In genomic region chr1:229563241-229563640, GRCh38 we compare ENCODE assay signal across 17 cellular contexts. TPM values are rescaled to one million over a fixed set of nuclear protein-coding genes. Genes with fewer than 3 reads are reported as not detected.
DNase-seq lines count a peak whose midpoint lies in the region; ATAC-seq, FAIRE-seq and TF ChIP-seq lines count a peak whose summit lies in the region.
"Had no signal": no experiment of that assay in that cellular context is flagged by ENCODE, and none has a peak within 500 bp of the region (broad histone marks: within the 10 kb centered on the region; RNA-seq: fewer than 3 reads in every experiment).

No MANE protein-coding gene starts in this region.

- H3K27me3 Mint-ChIP-seq in WTC11 (ENCODE audit: low read depth), result peaks cover 7% of the 10 kb centered on the region; the same call in 1 of the 2 replicates

- WGBS in HepG2 (ENCODE audit: low lambda C conversion rate), result 3% methylated on average over 4 of the region's 7 CpGs

- TF ChIP-seq EP300 in HepG2 (IDR thresholded peaks at IDR 0.05; ENCODE audit: low read depth in 2 of 2, low read length in 2 of 2), result no peak
- no peak for TF ChIP-seq EP300 in HepG2 (CRISPR knock-in tag; IDR thresholded peaks at IDR 0.05; ENCODE audit: borderline replicate concordance)

- H3K27me3 ChIP-seq in HepG2 (ENCODE audit: control insufficient read depth in 1 of 2, insufficient read depth in 2 of 2, low read length in 2 of 2) (no peaks in the 10 kb centered on the region; a peak in 1 of 5 replicates), tibial artery (no peaks in the 10 kb centered on the region)

- no peak overlapping the region for H3K9ac ChIP-seq in HepG2 (ENCODE audit: insufficient read depth, low read depth, low read length)

- H3K36me3 Mint-ChIP-seq in WTC11, result no peaks in the 10 kb centered on the region

- TF ChIP-seq CTCF in WTC11 (IDR thresholded peaks at IDR 0.05) (no peak), HepG2 (CRISPR knock-in tag; IDR thresholded peaks at IDR 0.05) (no peak), tibial artery (IDR thresholded peaks at IDR 0.05) (no peak)

- intact Hi-C loops in HepG2 (cut with micrococcal nuclease; ENCODE audit: unreplicated experiment), result no loop called here
- intact Hi-C loops in tibial artery (cut with DNase I; ENCODE audit: low total_unique reads), result loop anchor here (5.0 kb wide), 1 partner anchor 34 kb away; no protein-coding TSS in a partner anchor

- H4K20me1 ChIP-seq in HepG2 (ENCODE audit: insufficient read depth, low read length), result no peaks in the 10 kb centered on the region

- no peaks in the 10 kb centered on the region for H3K79me2 ChIP-seq in HepG2 (ENCODE audit: insufficient read depth, low read length)

- H3K27ac Mint-ChIP-seq in WTC11, result peak overlapping the region; percentile 85

- no peak for TF ChIP-seq RAD21 in HepG2 (CRISPR knock-in tag; IDR thresholded peaks at IDR 0.05)

- FAIRE-seq in HepG2 (lab: Jason Lieb, UNC) (no peak), HTR-8/SVneo (lab: Jason Lieb, UNC) (no peak)
- FAIRE-seq: A549, RCC 7860, small intestine, TTC549 had no signal

- no peaks in the 10 kb centered on the region for H3K9me3 Mint-ChIP-seq in WTC11

- H3K27ac ChIP-seq in HepG2 (ENCODE audit: extremely low read length, insufficient read depth, low read length) (no peak overlapping the region), tibial artery (peak overlapping the region; percentile 85 to 91)
- H3K27ac ChIP-seq: A549 had no signal

- H3K36me3 ChIP-seq in HepG2 (replicated peaks in 1 of 2; ENCODE audit: control insufficient read depth in 1 of 2, insufficient read depth in 2 of 2, low read length in 2 of 2), result no peaks in the 10 kb centered on the region
- no peaks in the 10 kb centered on the region for H3K36me3 ChIP-seq in tibial artery

- H3K4me3 ChIP-seq in HepG2 (replicated peaks in 1 of 3; ENCODE audit: insufficient read depth in 1 of 3, low read depth in 2 of 3, low read length in 3 of 3) (no peak overlapping the region; a peak in 1 of 6 replicates), tibial artery (peak overlapping the region in 1 of 2 donors; percentile 52)
- H3K4me3 ChIP-seq: A549, mucosa of descending colon had no signal

- in situ Hi-C loops in HepG2 (cut with HindIII; ENCODE audit: extremely low pct_ligation_motif_present, low pct_unique_long_range_greater_than_20kb), result loop anchor here (5.0 kb wide), 1 partner anchor 64 kb away; the partner anchor contains the start of genes TAF5L and URB2

- POLR2A ChIA-PET in WTC11 (lab: Charles Lee) (interaction anchor here (0.5 kb wide), 1 partner anchor 1819 kb away, joined by 3 read pairs; no protein-coding TSS in a partner anchor), HepG2 (lab: Yijun Ruan, JAX) (no interaction called here)

- no peaks in the 10 kb centered on the region for H3K9me3 ChIP-seq in HepG2 (ENCODE audit: low read length)
- no peaks in the 10 kb centered on the region for H3K9me3 ChIP-seq in tibial artery
- H3K9me3 ChIP-seq: A549, mucosa of descending colon had no signal

- peaks cover 26% of the 10 kb centered on the region for H3K4me1 Mint-ChIP-seq in WTC11

- DNase-seq in NCI-H2196 (lab: John Stamatoyannopoulos, UW; ENCODE audit: unreplicated experiment) (peak; percentile 29), NCI-H2196 treated with DMSO at 0.1 percent for 48 hours (lab: John Stamatoyannopoulos, UW; ENCODE audit: unreplicated experiment) (no peak), WTC11 (ENCODE audit: low spot score) (peak; percentile 26), HepG2 (ENCODE audit: low spot score) (no peak), tibial artery (no peak), HTR-8/SVneo (ENCODE audit: insufficient read length, low spot score) (no peak)
- DNase-seq: activated CD8-positive, alpha-beta memory T cell treated with anti-CD3 and anti-CD28 coated beads, Interleukin-2, amount 50 U/mL, for 48 hours; amniotic stem cell; effector CD4-positive, alpha-beta T cell; mucosa of descending colon; NCI-H1092 treated with DMSO at 0.1 percent for 48 hours; small intestine had no signal

- peak overlapping the region; percentile 48 for H3K4me2 ChIP-seq in HepG2 (ENCODE audit: low read depth, low read length)
- H3K4me2 ChIP-seq: A549 had no signal

- no peak for TF ChIP-seq POLR2A in HepG2 (IDR thresholded peaks at IDR 0.05; ENCODE audit: insufficient read depth in 1 of 2, low read depth in 2 of 2, low read length in 2 of 2)

- CTCF ChIA-PET in WTC11 (lab: Charles Lee) (interaction anchor here (0.9 to 1.6 kb wide), 3 partner anchors 19 to 82 kb away, joined by 3 to 5 read pairs (median 3); partner anchors contain the start of gene NUP133), HepG2 (lab: Yijun Ruan, JAX; ENCODE audit: low intra/inter-chr PET ratio, low total read pairs) (no interaction called here)

- H3K4me1 ChIP-seq in HepG2 (ENCODE audit: insufficient read depth, low read length) (peaks cover 22% of the 10 kb centered on the region), tibial artery (peaks cover 0 to 50% (median 9%) of the 10 kb centered on the region in 4 donors)

- H3K4me3 Mint-ChIP-seq in WTC11, result 0 out of 2 replicates have a peak overlapping the region, but pooled peaks have one; percentile 12

- peak; percentile 4 for ATAC-seq in WTC11
- ATAC-seq in HepG2, result no peak
- no peak for ATAC-seq in SK-N-SH treated with all-trans-retinoic acid at 6 μM for 48 hours
- no peak for ATAC-seq in HG03342 (IDR thresholded peaks at IDR 0.05; ENCODE audit: unreplicated experiment)
- ATAC-seq: A549, mucosa of descending colon had no signal

- peak overlapping the region; percentile 16 for H2AFZ ChIP-seq in HepG2 (ENCODE audit: low read length)

- no TSS peak for BruUV-seq in HepG2 (replicated peaks; lab: Mats Ljungman, UMichigan)

TF ChIP-seq in WTC11, 78 proteins besides CTCF, POLR2A, EP300 and RAD21 (continues in another document):
- TF ChIP-seq NFE2L1 (CRISPR knock-in tag; IDR thresholded peaks at IDR 0.05), result 0 out of 2 replicates have a peak, but pooled peaks have one; percentile 35

TF ChIP-seq in SK-N-SH treated with all-trans-retinoic acid at 6 μM for 48 hours, 23 proteins besides CTCF, POLR2A, EP300 and RAD21 (continues in another document):
- TF ChIP-seq TOX (CRISPR knock-in tag; IDR thresholded peaks at IDR 0.05; ENCODE audit: borderline replicate concordance) (no peak), PPARA (CRISPR knock-in tag; IDR thresholded peaks at IDR 0.05; ENCODE audit: borderline replicate concordance) (no peak), ESRRG (CRISPR knock-in tag; IDR thresholded peaks at IDR 0.05) (no peak), SNAI2 (CRISPR knock-in tag; IDR thresholded peaks at IDR 0.05) (no peak), CSDC2 (CRISPR knock-in tag; IDR thresholded peaks at IDR 0.05) (no peak), BACH2 (CRISPR knock-in tag; IDR thresholded peaks at IDR 0.05; ENCODE audit: borderline replicate concordance) (no peak), TCF4 (CRISPR knock-in tag; IDR thresholded peaks at IDR 0.05; ENCODE audit: borderline replicate concordance) (no peak), ZFP3 (CRISPR knock-in tag; IDR thresholded peaks at IDR 0.05) (no peak)

RNA-seq across cellular contexts. Expression of gene ABCB10, which starts 4.7 kb away (rescaled TPM):
- 9.2 to 11.0 TPM (median 11.0 TPM) in 3 replicates for total RNA-seq in WTC11 (2021)
- total RNA-seq in HepG2 (2016; rRNA removed; fragmentation: Illumina TruSeq; extraction: Trizol), result 20.1 and 28.9 TPM in 2 replicates
- total RNA-seq in HepG2 (2016; cell fraction: cytosol; rRNA removed; fragmentation: Illumina TruSeq; extraction: Trizol; ENCODE audit: low read depth), result 4.5 and 5.0 TPM in 2 replicates
- 18.7 and 27.5 TPM in 2 replicates for total RNA-seq in HepG2 (2016; cell fraction: insoluble cytoplasmic fraction; rRNA removed; fragmentation: Illumina TruSeq; extraction: Trizol)
- total RNA-seq in HepG2 (2016; cell fraction: membrane; rRNA removed; fragmentation: Illumina TruSeq; extraction: Trizol), result 11.6 and 14.5 TPM in 2 replicates
- total RNA-seq in HepG2 (2016; cell fraction: nucleus; rRNA removed; fragmentation: Illumina TruSeq; extraction: Trizol), result 25.6 and 28.6 TPM in 2 replicates
- 11.2 and 11.9 TPM in 2 replicates for polyA plus RNA-seq in HepG2 (2011; rRNA removed)
- polyA plus RNA-seq in HepG2 (2011; cell fraction: cytosol; rRNA removed), result 7.5 and 9.3 TPM in 2 replicates
- 5.5 and 7.1 TPM in 2 replicates for polyA plus RNA-seq in HepG2 (2011; cell fraction: nucleus; rRNA removed)
- 11.7 and 14.5 TPM in 2 replicates for polyA plus RNA-seq in HepG2 (2012)
- 2.3 and 2.6 TPM in 2 replicates for polyA plus RNA-seq in HepG2 (2016; cell fraction: cytosol; fragmentation: Illumina TruSeq; extraction: Trizol; ENCODE audit: low read depth)
- 19.6 and 20.3 TPM in 2 replicates for polyA plus RNA-seq in HepG2 (2016; cell fraction: insoluble cytoplasmic fraction; fragmentation: Illumina TruSeq; extraction: Trizol; ENCODE audit: low read depth)
- 6.7 and 7.3 TPM in 2 replicates for polyA plus RNA-seq in HepG2 (2016; cell fraction: membrane; fragmentation: Illumina TruSeq; extraction: Trizol; ENCODE audit: low read depth)
- 33.1 and 36.0 TPM in 2 replicates for polyA plus RNA-seq in HepG2 (2016; cell fraction: nucleus; fragmentation: Illumina TruSeq; extraction: Trizol; ENCODE audit: insufficient read depth, low read depth)
- polyA minus RNA-seq in HepG2 (2011; rRNA and poly(A)+ RNA removed; ENCODE audit: low replicate concordance), result 23.0 and 26.7 TPM in 2 replicates
- 11.3 and 12.5 TPM in 2 replicates for polyA minus RNA-seq in HepG2 (2011; cell fraction: cytosol; rRNA and poly(A)+ RNA removed)
- 9.3 and 9.6 TPM in 2 replicates for polyA minus RNA-seq in HepG2 (2011; cell fraction: nucleus; rRNA and poly(A)+ RNA removed)

RNA-seq across cellular contexts. Expression of gene NUP133, which starts 55.1 kb away (rescaled TPM):
- total RNA-seq in WTC11 (2021), result 66.9 to 73.7 TPM (median 67.8 TPM) in 3 replicates
- 45.6 and 78.5 TPM in 2 replicates for total RNA-seq in HepG2 (2016; rRNA removed; fragmentation: Illumina TruSeq; extraction: Trizol)
- total RNA-seq in HepG2 (2016; cell fraction: cytosol; rRNA removed; fragmentation: Illumina TruSeq; extraction: Trizol; ENCODE audit: low read depth), result 9.6 and 10.7 TPM in 2 replicates
- total RNA-seq in HepG2 (2016; cell fraction: insoluble cytoplasmic fraction; rRNA removed; fragmentation: Illumina TruSeq; extraction: Trizol), result 46.9 and 76.4 TPM in 2 replicates
- total RNA-seq in HepG2 (2016; cell fraction: membrane; rRNA removed; fragmentation: Illumina TruSeq; extraction: Trizol), result 15.8 and 18.8 TPM in 2 replicates
- 29.2 and 34.2 TPM in 2 replicates for total RNA-seq in HepG2 (2016; cell fraction: nucleus; rRNA removed; fragmentation: Illumina TruSeq; extraction: Trizol)
- 16.8 and 17.7 TPM in 2 replicates for polyA plus RNA-seq in HepG2 (2011; rRNA removed)
- polyA plus RNA-seq in HepG2 (2011; cell fraction: cytosol; rRNA removed), result 8.1 and 10.3 TPM in 2 replicates
- polyA plus RNA-seq in HepG2 (2011; cell fraction: nucleus; rRNA removed), result 13.7 and 16.6 TPM in 2 replicates
- 14.1 and 16.5 TPM in 2 replicates for polyA plus RNA-seq in HepG2 (2012)
- 2.5 and 2.6 TPM in 2 replicates for polyA plus RNA-seq in HepG2 (2016; cell fraction: cytosol; fragmentation: Illumina TruSeq; extraction: Trizol; ENCODE audit: low read depth)
- 44.2 and 47.9 TPM in 2 replicates for polyA plus RNA-seq in HepG2 (2016; cell fraction: insoluble cytoplasmic fraction; fragmentation: Illumina TruSeq; extraction: Trizol; ENCODE audit: low read depth)
- polyA plus RNA-seq in HepG2 (2016; cell fraction: membrane; fragmentation: Illumina TruSeq; extraction: Trizol; ENCODE audit: low read depth), result 6.6 and 6.8 TPM in 2 replicates
- 25.0 and 28.2 TPM in 2 replicates for polyA plus RNA-seq in HepG2 (2016; cell fraction: nucleus; fragmentation: Illumina TruSeq; extraction: Trizol; ENCODE audit: insufficient read depth, low read depth)
- polyA minus RNA-seq in HepG2 (2011; rRNA and poly(A)+ RNA removed; ENCODE audit: low replicate concordance), result 30.6 and 31.0 TPM in 2 replicates
- polyA minus RNA-seq in HepG2 (2011; cell fraction: cytosol; rRNA and poly(A)+ RNA removed), result 20.1 and 21.5 TPM in 2 replicates
- 30.6 and 37.9 TPM in 2 replicates for polyA minus RNA-seq in HepG2 (2011; cell fraction: nucleus; rRNA and poly(A)+ RNA removed)

Comparison
In these comparisons a context has a peak if more than half of its experiments do, and no peak if none do; other contexts are left out.
1. DNase-seq: peak in NCI-H2196 (single experiment) and WTC11 (single experiment); none in NCI-H2196 treated with DMSO at 0.1 percent for 48 hours (single experiment), HepG2 (single experiment), tibial artery (0 of 2) and HTR-8/SVneo (single experiment).